ENCODE assay signal across 26 cellular contexts in the genomic region with DNA sequence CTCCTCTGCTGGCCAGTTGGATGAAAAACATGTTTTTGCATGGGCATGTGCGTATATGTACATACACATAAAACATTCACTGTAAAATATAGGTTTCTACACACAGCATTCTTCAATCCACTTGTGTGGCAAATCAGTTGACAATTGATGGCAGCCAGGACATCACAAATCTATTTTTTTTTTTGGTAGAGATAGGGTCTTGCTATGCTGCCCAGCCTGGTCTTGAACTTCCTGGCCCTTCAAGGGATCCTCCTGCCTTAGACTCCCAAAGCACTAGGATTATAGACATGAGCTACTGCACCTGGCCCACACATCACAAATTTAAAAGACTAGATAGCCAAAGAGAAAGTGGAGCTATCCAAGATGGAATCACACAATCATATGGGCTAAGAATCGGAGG. TPM values are rescaled to one million over a fixed set of nuclear protein-coding genes. Genes with fewer than 3 reads are reported as not detected.
DNase-seq lines count a peak whose midpoint lies in the region; ATAC-seq, FAIRE-seq and TF ChIP-seq lines count a peak whose summit lies in the region.
"Had no signal": no experiment of that assay in that cellular context is flagged by ENCODE, and none has a peak within 500 bp of the region (broad histone marks: within the 10 kb centered on the region; RNA-seq: fewer than 3 reads in every experiment).

No MANE protein-coding gene starts in this region.

- H3K4me1 ChIP-seq in HEK293 (ENCODE audit: control insufficient read depth, insufficient read depth, low read length) (no peaks in the 10 kb centered on the region), K562 (replicated peaks in 1 of 2; ENCODE audit: control insufficient read depth in 2 of 2, insufficient read depth in 2 of 2, low read length in 2 of 2) (peaks cover 0 to 9% of the 10 kb centered on the region in 2 experiments; a peak in 2 of 5 replicates)
- H3K4me1 ChIP-seq: BE2C had no signal

- no peak overlapping the region for H3K4me2 ChIP-seq in K562 (ENCODE audit: insufficient read depth, low read length)
- H3K4me2 ChIP-seq: BLaER1 had no signal

- H3K9me3 ChIP-seq in HEK293 (ENCODE audit: control insufficient read depth, insufficient read depth, low read depth, low read length) (no peaks in the 10 kb centered on the region), K562 (replicated peaks; ENCODE audit: control insufficient read depth, insufficient read depth, low read depth, low read length) (no peaks in the 10 kb centered on the region)
- H3K9me3 ChIP-seq: BE2C, BLaER1 had no signal

- no peaks in the 10 kb centered on the region for H3K27me3 ChIP-seq in K562 (ENCODE audit: control insufficient read depth in 2 of 2, insufficient read depth in 2 of 2, low read length in 2 of 2)
- H3K27me3 ChIP-seq: BE2C, BLaER1 had no signal

- H3K27ac ChIP-seq in HEK293 (ENCODE audit: extremely low read depth, low read depth, low read length) = no peak overlapping the region
- no peak overlapping the region for H3K27ac ChIP-seq in K562 (ENCODE audit: extremely low read depth, low read depth, low read length)
- H3K27ac ChIP-seq: BLaER1 had no signal

- H3K36me3 Mint-ChIP-seq in WTC11 = no peaks in the 10 kb centered on the region
- H3K36me3 Mint-ChIP-seq: CD4-positive, alpha-beta memory T cell; CD4-positive, CD25-positive, alpha-beta regulatory T cell; CD8-positive, alpha-beta memory T cell had no signal

- BruUV-seq in K562 (replicated peaks; lab: Mats Ljungman, UMichigan) = no TSS peak

- DNase-seq in WTC11 (ENCODE audit: low spot score) (no peak), K562 (ENCODE audit: extremely low read depth in 1 of 4, low spot score in 3 of 4) (no peak), NCI-H2107 (lab: John Stamatoyannopoulos, UW) (no peak)
- DNase-seq: 8988T; ACHN; BE2C; C1 segment of cervical spinal cord; CD4-positive, alpha-beta memory T cell; CD4-positive, CD25-positive, alpha-beta regulatory T cell; CD8-positive, alpha-beta memory T cell; COR-L47; DMS 273 treated with DMSO at 0.1 percent for 48 hours; DMS153; DMS53; DMS79; DND-41; EL; GDM1 had no signal

- TF ChIP-seq RAD21 in K562 (CRISPR knock-in tag; conservative IDR thresholded peaks at IDR 0.05 in 1 of 2, IDR thresholded peaks at IDR 0.05 in 1 of 2) = no peak

- 58% methylated on average over 2 of the region's 2 CpGs for WGBS in K562 (ENCODE audit: insufficient coverage, low coverage, missing lambda C conversion rate)

- no peak overlapping the region for H3K9ac ChIP-seq in K562 (ENCODE audit: insufficient read depth in 1 of 2, low read depth in 2 of 2, low read length in 2 of 2)
- H3K9ac ChIP-seq: BLaER1 had no signal

- H3K4me3 ChIP-seq in HEK293 (ENCODE audit: low read depth, low read length) (no peak overlapping the region), K562 (no peak overlapping the region)
- H3K4me3 ChIP-seq: BLaER1, GM12878 had no signal

- no peaks in the 10 kb centered on the region for H3K27me3 Mint-ChIP-seq in WTC11 (ENCODE audit: low read depth)

- no peak for TF ChIP-seq EP300 in K562 (IDR thresholded peaks at IDR 0.05; ENCODE audit: low read length)

- no peak overlapping the region for H2AFZ ChIP-seq in K562 (ENCODE audit: low read depth, low read length)

- FAIRE-seq in K562 (lab: Jason Lieb, UNC) = no peak
- FAIRE-seq: A204.1, GM12878, GM12892, GM18507 had no signal

- no peak for TF ChIP-seq POLR2A in K562 (conservative IDR thresholded peaks at IDR 0.05)

- ATAC-seq in WTC11 (no peak), K562 (no peak), HG03139 (IDR thresholded peaks at IDR 0.05; ENCODE audit: unreplicated experiment) (no peak)
- ATAC-seq: GM12878 had no signal

- intact Hi-C loops in K562 (cut with micrococcal nuclease) = no loop called here

- in situ Hi-C loops in K562 (cut with MboI) = no loop called here

- H3K36me3 ChIP-seq in HEK293 (ENCODE audit: control insufficient read depth in 2 of 2, insufficient read depth in 1 of 2, low read length in 2 of 2) (no peaks in the 10 kb centered on the region), K562 (ENCODE audit: control insufficient read depth, insufficient read depth, low read length) (no peaks in the 10 kb centered on the region)
- H3K36me3 ChIP-seq: BE2C, BLaER1 had no signal

- H3K4me3 Mint-ChIP-seq in WTC11 = no peak overlapping the region
- H3K4me3 Mint-ChIP-seq: CD14-positive monocyte; CD4-positive, alpha-beta memory T cell; CD4-positive, CD25-positive, alpha-beta regulatory T cell; CD8-positive, alpha-beta memory T cell had no signal

- 0 out of 3 replicates have a peak, but pooled peaks cover 5% of the 10 kb centered on the region for H3K79me2 ChIP-seq in K562 (ENCODE audit: control insufficient read depth, insufficient read depth, low read length)

- peaks cover 4% of the 10 kb centered on the region for H4K20me1 ChIP-seq in K562 (replicated peaks; ENCODE audit: control insufficient read depth, insufficient read depth, low read length)

- POLR2A ChIA-PET in HEK293 (lab: Yijun Ruan, JAX) (no interaction called here), WTC11 (lab: Charles Lee) (no interaction called here), K562 (lab: Yijun Ruan, JAX) (no interaction called here)

- no peaks in the 10 kb centered on the region for H3K9me1 ChIP-seq in K562 (ENCODE audit: control insufficient read depth, insufficient read depth, low read length)

- peaks cover 60% of the 10 kb centered on the region for H3K4me1 Mint-ChIP-seq in WTC11
- H3K4me1 Mint-ChIP-seq: CD4-positive, alpha-beta memory T cell; CD4-positive, CD25-positive, alpha-beta regulatory T cell; CD8-positive, alpha-beta memory T cell had no signal

- no peak overlapping the region for H3K27ac Mint-ChIP-seq in WTC11
- H3K27ac Mint-ChIP-seq: CD4-positive, CD25-positive, alpha-beta regulatory T cell; CD8-positive, alpha-beta memory T cell had no signal

- CTCF ChIA-PET in HEK293 (lab: Yijun Ruan, JAX) = no interaction called here
- CTCF ChIA-PET in WTC11 (lab: Charles Lee) = no interaction called here
- CTCF ChIA-PET in K562 (lab: Yijun Ruan, JAX; ENCODE audit: low intra/inter-chr PET ratio) = no interaction called here

- TF ChIP-seq CTCF in HEK293 (tag by site-specific recombination; IDR thresholded peaks at IDR 0.05) (no peak), WTC11 (IDR thresholded peaks at IDR 0.05) (no peak), K562 (IDR thresholded peaks at IDR 0.05 in 2 of 3, conservative IDR thresholded peaks at IDR 0.05 in 1 of 3; ENCODE audit: insufficient read depth in 2 of 3, low read depth in 1 of 3, low read length in 3 of 3) (no peak)

- no peaks in the 10 kb centered on the region for H3K9me3 Mint-ChIP-seq in WTC11
- H3K9me3 Mint-ChIP-seq: CD4-positive, alpha-beta memory T cell; CD4-positive, CD25-positive, alpha-beta regulatory T cell; CD8-positive, alpha-beta memory T cell had no signal

TF ChIP-seq in HEK293, 187 proteins besides CTCF, POLR2A, EP300 and RAD21 (continues in another document):
- peak; percentile 59; the same call in 1 of the 2 replicates for TF ChIP-seq ZNF121 (tag by site-specific recombination; IDR thresholded peaks at IDR 0.05)

TF ChIP-seq in WTC11, 78 proteins besides CTCF, POLR2A, EP300 and RAD21:
- TF ChIP-seq ZNF121 (CRISPR knock-in tag; IDR thresholded peaks at IDR 0.05) (peak; percentile 64; the same call in 1 of the 2 replicates), RELA (CRISPR knock-in tag; IDR thresholded peaks at IDR 0.05; ENCODE audit: borderline replicate concordance) (no peak)

TF ChIP-seq in K562, 482 proteins besides CTCF, POLR2A, EP300 and RAD21 (continues in another document):
- TF ChIP-seq, protein P1, sequence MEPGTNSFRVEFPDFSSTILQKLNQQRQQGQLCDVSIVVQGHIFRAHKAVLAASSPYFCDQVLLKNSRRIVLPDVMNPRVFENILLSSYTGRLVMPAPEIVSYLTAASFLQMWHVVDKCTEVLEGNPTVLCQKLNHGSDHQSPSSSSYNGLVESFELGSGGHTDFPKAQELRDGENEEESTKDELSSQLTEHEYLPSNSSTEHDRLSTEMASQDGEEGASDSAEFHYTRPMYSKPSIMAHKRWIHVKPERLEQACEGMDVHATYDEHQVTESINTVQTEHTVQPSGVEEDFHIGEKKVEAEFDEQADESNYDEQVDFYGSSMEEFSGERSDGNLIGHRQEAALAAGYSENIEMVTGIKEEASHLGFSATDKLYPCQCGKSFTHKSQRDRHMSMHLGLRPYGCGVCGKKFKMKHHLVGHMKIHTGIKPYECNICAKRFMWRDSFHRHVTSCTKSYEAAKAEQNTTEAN (CRISPR knock-in tag; IDR thresholded peaks at IDR 0.05) = no peak
- TF ChIP-seq HOXB6 (CRISPR knock-in tag; IDR thresholded peaks at IDR 0.05; ENCODE audit: borderline replicate concordance) (no peak), MAFF (IDR thresholded peaks at IDR 0.05; ENCODE audit: low read length) (no peak), ZNF41 (CRISPR knock-in tag; conservative IDR thresholded peaks at IDR 0.05) (no peak), COPS2 (conservative IDR thresholded peaks at IDR 0.05) (no peak)
- TF ChIP-seq, protein P2, sequence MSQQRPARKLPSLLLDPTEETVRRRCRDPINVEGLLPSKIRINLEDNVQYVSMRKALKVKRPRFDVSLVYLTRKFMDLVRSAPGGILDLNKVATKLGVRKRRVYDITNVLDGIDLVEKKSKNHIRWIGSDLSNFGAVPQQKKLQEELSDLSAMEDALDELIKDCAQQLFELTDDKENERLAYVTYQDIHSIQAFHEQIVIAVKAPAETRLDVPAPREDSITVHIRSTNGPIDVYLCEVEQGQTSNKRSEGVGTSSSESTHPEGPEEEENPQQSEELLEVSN (IDR thresholded peaks at IDR 0.05; ENCODE audit: borderline replicate concordance in 1 of 2, extremely low read depth in 1 of 2, insufficient read depth in 1 of 2, insufficient read length in 1 of 2, low read depth in 1 of 2, low read length in 1 of 2, poor library complexity in 1 of 2, severe bottlenecking in 1 of 2) = no peak

RNA-seq across cellular contexts. Expression of gene ARHGEF11, which starts 39.6 kb away (rescaled TPM):
- total RNA-seq in WTC11 (2021) (31.8 to 38.1 TPM (median 32.8 TPM) in 3 replicates), K562 (2014; rRNA removed) (10.2 and 11.1 TPM in 2 replicates), K562 (2014; rRNA removed; fragmentation: Illumina TruSeq; extraction: Trizol) (6.7 and 7.0 TPM in 2 replicates), K562 (2015; rRNA removed; fragmentation: Illumina TruSeq; extraction: Trizol) (10.3 and 13.0 TPM in 2 replicates), K562 (2021) (13.2 and 15.5 TPM in 2 replicates)
- total RNA-seq in K562 (2011; cell fraction: chromatin; rRNA removed; ENCODE audit: low replicate concordance) = 48.2 and 93.0 TPM in 2 replicates
- 39.5 and 40.2 TPM in 2 replicates for total RNA-seq in K562 (2011; cell fraction: nucleolus; rRNA removed)
- 36.0 and 45.0 TPM in 2 replicates for total RNA-seq in K562 (2011; cell fraction: nucleoplasm; rRNA removed)
- polyA plus RNA-seq in K562 (2011; rRNA removed) (7.2 and 12.1 TPM in 2 replicates), K562 (2014; fragmentation: Illumina TruSeq; extraction: Trizol) (9.6 TPM in 2 replicates), K562 (2014; fragmentation: Nextera tagmentation; extraction: Ambion mirVana) (under 1 TPM; 0.14 to 0.48 TPM), K562 (2014; rRNA removed) (8.2 and 9.0 TPM in 2 replicates)
- 5.2 and 8.3 TPM in 2 replicates for polyA plus RNA-seq in K562 (2011; cell fraction: cytosol; rRNA removed)
- 49.1 and 62.1 TPM in 2 replicates for polyA plus RNA-seq in K562 (2011; cell fraction: nucleus; rRNA removed)
- polyA plus RNA-seq in K562 (2012) = 9.2 and 16.7 TPM in 2 replicates
- 10.2 and 12.3 TPM in 2 replicates for polyA minus RNA-seq in K562 (2011; rRNA and poly(A)+ RNA removed)
- 8.0 and 11.0 TPM in 2 replicates for polyA minus RNA-seq in K562 (2011; cell fraction: cytosol; rRNA and poly(A)+ RNA removed)
- polyA minus RNA-seq in K562 (2011; cell fraction: nucleus; rRNA and poly(A)+ RNA removed) = 25.3 and 34.3 TPM in 2 replicates

Comparison
In these comparisons a context has a peak if more than half of its experiments do, and no peak if none do; other contexts are left out.
1. Of the 44 proteins assayed by ChIP-seq in both K562 and HEK293: peak only in K562: none; only in HEK293: none; in both: ZNF121; in neither: 43.